ENCODE assay signal across 16 cellular contexts in genomic region chr3:195123196-195123805, GRCh38.
DNase-seq lines count a peak whose midpoint lies in the region; ATAC-seq and TF ChIP-seq lines count a peak whose summit lies in the region.
"Had no signal": no experiment of that assay in that cellular context is flagged by ENCODE, and none has a peak within 500 bp of the region (broad histone marks: within the 10 kb centered on the region; RNA-seq: fewer than 3 reads in every experiment).

No MANE protein-coding gene starts in this region.

- CTCF ChIA-PET in PC-3 (lab: Charles Lee), result no interaction called here

- H4K20me1 ChIP-seq in neural cell (ENCODE audit: insufficient read depth) (no peaks in the 10 kb centered on the region), PC-3 (ENCODE audit: low read length) (no peaks in the 10 kb centered on the region)

- ATAC-seq in GM19467 (IDR thresholded peaks at IDR 0.05; ENCODE audit: unreplicated experiment) (no peak), GM19397 (IDR thresholded peaks at IDR 0.05; ENCODE audit: unreplicated experiment) (no peak), PC-3 (no peak)
- ATAC-seq: activated T-helper 17 cell treated with anti-CD3 and anti-CD28 coated beads, Interleukin-2, amount 50 U/mL, for 72 hours; stimulated activated memory B cell treated with anti-CD40 and anti-IgM and Interleukin-4, amounts not matched to agents 10 μg/mL and 1 μg/mL and 100 μg/mL, for 72 hours had no signal

- H3K9ac ChIP-seq in neural cell (ENCODE audit: low read length), result peak overlapping the region; percentile 22
- H3K9ac ChIP-seq in PC-3 (ENCODE audit: low read length), result no peak overlapping the region

- no peak overlapping the region for H3K4me2 ChIP-seq in neural cell (ENCODE audit: low read length)
- H3K4me2 ChIP-seq in PC-3 (ENCODE audit: low read length), result no peak overlapping the region

- no peaks in the 10 kb centered on the region for H3K36me3 ChIP-seq in neural cell (ENCODE audit: insufficient read depth, low read length)
- H3K36me3 ChIP-seq in PC-3 (ENCODE audit: low read depth, low read length), result no peaks in the 10 kb centered on the region

- no peak overlapping the region for H3K4me3 ChIP-seq in cardiac fibroblast (replicated peaks in 1 of 2; ENCODE audit: low read depth in 2 of 2, low read length in 2 of 2)
- peak overlapping the region; percentile 33 for H3K4me3 ChIP-seq in neural cell (ENCODE audit: low read length)
- H3K4me3 ChIP-seq in PC-3 (ENCODE audit: low read length), result no peak overlapping the region

- POLR2A ChIA-PET in PC-3 (lab: Charles Lee; ENCODE audit: unreplicated experiment), result no interaction called here

- H3K79me2 ChIP-seq in neural cell (replicated peaks; ENCODE audit: insufficient read depth, low read length) (no peaks in the 10 kb centered on the region), PC-3 (ENCODE audit: low read length) (no peaks in the 10 kb centered on the region)

- TF ChIP-seq EP300 in neural cell (conservative IDR thresholded peaks at IDR 0.05; ENCODE audit: poor library complexity, severe bottlenecking), result no peak

- DNase-seq in D341Med (ENCODE audit: low spot score) (peak; percentile 86), NCI-H2171 (lab: John Stamatoyannopoulos, UW) (peak; percentile 73), cardiac fibroblast (ENCODE audit: low read depth in 2 of 2) (no peak), NCI-H2081 treated with DMSO at 0.1 percent for 48 hours (lab: John Stamatoyannopoulos, UW) (no peak), PC-3 (no peak)
- DNase-seq: activated CD4-positive, alpha-beta T cell treated with anti-CD3 and anti-CD28 coated beads, Interleukin-2, amount 50 U/mL, for 48 hours; aorta; effector CD4-positive, alpha-beta T cell; foreskin melanocyte; GF-D8; stimulated activated CD4-positive, alpha-beta T cell treated with anti-CD3 and anti-CD28 coated beads, Interleukin-4, amount 100 ng/mL, for 1 hour had no signal

- no TSS peak for BruUV-seq in PC-3 (replicated peaks; lab: Mats Ljungman, UMichigan)

- no peaks in the 10 kb centered on the region for H3K27me3 ChIP-seq in neural cell (ENCODE audit: insufficient read depth, low read depth, low read length)
- no peaks in the 10 kb centered on the region for H3K27me3 ChIP-seq in PC-3 (ENCODE audit: low read length)

- intact Hi-C loops in PC-3 (cut with micrococcal nuclease), result no loop called here

- H3K9me3 ChIP-seq in neural cell (ENCODE audit: low read length) (no peaks in the 10 kb centered on the region), PC-3 (ENCODE audit: low read length) (no peaks in the 10 kb centered on the region)

- no peak overlapping the region for H2AFZ ChIP-seq in neural cell (ENCODE audit: low read depth, low read length)
- H2AFZ ChIP-seq in PC-3 (ENCODE audit: low read length), result no peak overlapping the region

- H3K9me2 ChIP-seq in neural cell (ENCODE audit: insufficient read depth, low read length) (no peaks in the 10 kb centered on the region), PC-3 (replicated peaks; ENCODE audit: low read length) (no peaks in the 10 kb centered on the region)

- H3K4me1 ChIP-seq in PC-3 (ENCODE audit: insufficient read depth, low read length), result peaks cover 15% of the 10 kb centered on the region

- TF ChIP-seq CTCF in cardiac fibroblast (IDR thresholded peaks at IDR 0.05; ENCODE audit: low read depth, low read length) (peak; percentile 2), neural cell (IDR thresholded peaks at IDR 0.05; ENCODE audit: poor library complexity, severe bottlenecking) (peak; percentile 48), PC-3 (conservative IDR thresholded peaks at IDR 0.05; ENCODE audit: low read depth, low read length) (no peak; the same call in 1 of the 2 replicates)

- H3F3A ChIP-seq in neural cell (ENCODE audit: insufficient read depth, low read length, poor library complexity, severe bottlenecking), result no peaks in the 10 kb centered on the region
- H3F3A ChIP-seq in PC-3 (ENCODE audit: low read length, unreplicated experiment), result no peaks in the 10 kb centered on the region

- H3K27ac ChIP-seq in neural cell (ENCODE audit: low read length) (peak overlapping the region; percentile 64), PC-3 (ENCODE audit: low read length) (no peak overlapping the region)

- TF ChIP-seq RAD21 in neural cell (conservative IDR thresholded peaks at IDR 0.05), result no peak

TF ChIP-seq in neural cell, 6 proteins besides CTCF, POLR2A, EP300 and RAD21:
- no peak for TF ChIP-seq POLR2AphosphoS5 (IDR thresholded peaks at IDR 0.05)
- TF ChIP-seq TAF1 (IDR thresholded peaks at IDR 0.05; ENCODE audit: low read depth), result no peak
- peak; percentile 65 for TF ChIP-seq REST (IDR thresholded peaks at IDR 0.05; ENCODE audit: borderline replicate concordance)
- peak; percentile 38 for TF ChIP-seq SMC3 (conservative IDR thresholded peaks at IDR 0.05; ENCODE audit: poor library complexity)
- TF ChIP-seq MXI1 (conservative IDR thresholded peaks at IDR 0.05; ENCODE audit: poor library complexity, severe bottlenecking), result no peak
- no peak for TF ChIP-seq EZH2 (IDR thresholded peaks at IDR 0.05; ENCODE audit: borderline replicate concordance, insufficient read depth, low read length, poor library complexity, severe bottlenecking)
TF ChIP-seq in neural cell: peak in this region for 2.

Comparison
In these comparisons a context has a peak if more than half of its experiments do, and no peak if none do; other contexts are left out.
1. DNase-seq: peak in D341Med (single experiment) and NCI-H2171 (single experiment); none in cardiac fibroblast (0 of 2), NCI-H2081 treated with DMSO at 0.1 percent for 48 hours (single experiment) and PC-3 (single experiment).